Comparison of ENCODE assay signal across 15 cellular contexts in the genomic region with DNA sequence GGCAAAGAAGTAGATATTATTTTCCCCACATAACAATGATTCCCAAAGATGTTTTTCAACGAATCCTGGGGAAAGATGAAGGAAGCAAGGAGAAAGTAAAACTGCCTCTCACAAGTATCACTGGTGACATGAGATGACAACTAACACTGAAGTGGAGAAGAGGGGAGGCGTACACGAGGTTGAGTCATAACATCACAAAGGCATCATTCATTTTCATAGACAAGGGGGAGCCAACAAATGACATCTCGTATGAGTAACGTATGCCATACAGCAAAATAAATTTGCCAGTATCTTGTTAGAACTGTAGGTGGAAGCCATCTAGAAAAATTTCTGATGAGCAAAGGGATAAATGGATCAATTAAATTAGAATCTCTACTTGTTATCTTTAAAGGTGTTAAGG. TPM values are rescaled to one million over a fixed set of nuclear protein-coding genes. Genes with fewer than 3 reads are reported as not detected.
DNase-seq lines count a peak whose midpoint lies in the region; ATAC-seq, FAIRE-seq and TF ChIP-seq lines count a peak whose summit lies in the region.
"Had no signal": no experiment of that assay in that cellular context is flagged by ENCODE, and none has a peak within 500 bp of the region (broad histone marks: within the 10 kb centered on the region; RNA-seq: fewer than 3 reads in every experiment).

No MANE protein-coding gene starts in this region.

- H3K4me1 Mint-ChIP-seq in activated naive CD8-positive, alpha-beta T cell treated with anti-CD3 and anti-CD28 coated beads, Interleukin-2, amount 50 U/mL, for 24 hours = peaks cover 9% of the 10 kb centered on the region

- BruUV-seq in HepG2 (replicated peaks; lab: Mats Ljungman, UMichigan) = no TSS peak

- intact Hi-C loops in HepG2 (cut with micrococcal nuclease; ENCODE audit: unreplicated experiment) (no loop called here), right lobe of liver (cut with DNase I) (no loop called here)

- H3K9ac ChIP-seq in HepG2 (ENCODE audit: insufficient read depth, low read depth, low read length) = no peak overlapping the region
- H3K9ac ChIP-seq: BLaER1 had no signal

- no peak overlapping the region for H3K4me2 ChIP-seq in HepG2 (ENCODE audit: low read depth, low read length)
- H3K4me2 ChIP-seq: BLaER1 had no signal

- H3K4me3 Mint-ChIP-seq in activated naive CD8-positive, alpha-beta T cell treated with anti-CD3 and anti-CD28 coated beads, Interleukin-2, amount 50 U/mL, for 24 hours = no peak overlapping the region
- H3K4me3 Mint-ChIP-seq: nephron progenitor cell had no signal

- TF ChIP-seq CTCF in HepG2 (CRISPR knock-in tag; IDR thresholded peaks at IDR 0.05) = no peak
- no peak for TF ChIP-seq CTCF in right lobe of liver (IDR thresholded peaks at IDR 0.05)

- no peak for FAIRE-seq in HepG2 (lab: Jason Lieb, UNC)
- FAIRE-seq: islet of Langerhans had no signal

- TF ChIP-seq RAD21 in HepG2 (CRISPR knock-in tag; IDR thresholded peaks at IDR 0.05) = no peak

- no peaks in the 10 kb centered on the region for H4K20me1 ChIP-seq in HepG2 (ENCODE audit: insufficient read depth, low read length)
- H4K20me1 ChIP-seq: BLaER1 had no signal

- no peak overlapping the region for H3K27ac ChIP-seq in HepG2 (ENCODE audit: extremely low read length, insufficient read depth, low read length)
- H3K27ac ChIP-seq in right lobe of liver = no peak overlapping the region
- H3K27ac ChIP-seq: ascending aorta, BLaER1 had no signal

- H3K36me3 Mint-ChIP-seq in activated naive CD8-positive, alpha-beta T cell treated with anti-CD3 and anti-CD28 coated beads, Interleukin-2, amount 50 U/mL, for 24 hours (ENCODE audit: low read depth) = peaks cover 3% of the 10 kb centered on the region

- in situ Hi-C loops in HepG2 (cut with HindIII; ENCODE audit: extremely low pct_ligation_motif_present, low pct_unique_long_range_greater_than_20kb) = no loop called here

- TF ChIP-seq POLR2A in HepG2 (IDR thresholded peaks at IDR 0.05; ENCODE audit: insufficient read depth in 1 of 2, low read depth in 2 of 2, low read length in 2 of 2) (no peak), right lobe of liver (IDR thresholded peaks at IDR 0.05) (no peak)

- no peaks in the 10 kb centered on the region for H3K27me3 Mint-ChIP-seq in activated naive CD8-positive, alpha-beta T cell treated with anti-CD3 and anti-CD28 coated beads, Interleukin-2, amount 50 U/mL, for 24 hours

- no peak overlapping the region for H3K27ac Mint-ChIP-seq in activated naive CD8-positive, alpha-beta T cell treated with anti-CD3 and anti-CD28 coated beads, Interleukin-2, amount 50 U/mL, for 24 hours
- H3K27ac Mint-ChIP-seq: nephron progenitor cell had no signal

- H3K4me1 ChIP-seq in HepG2 (ENCODE audit: insufficient read depth, low read length) = peaks cover 21% of the 10 kb centered on the region
- peaks cover 0 to 13% (median 3%) of the 10 kb centered on the region in 4 donors for H3K4me1 ChIP-seq in right lobe of liver
- H3K4me1 ChIP-seq: ascending aorta, BLaER1 had no signal

- H3K9me3 ChIP-seq in HepG2 (ENCODE audit: low read length) (no peaks in the 10 kb centered on the region), right lobe of liver (no peaks in the 10 kb centered on the region)
- H3K9me3 ChIP-seq: ascending aorta, BLaER1 had no signal

- CTCF ChIA-PET in HepG2 (lab: Yijun Ruan, JAX; ENCODE audit: low intra/inter-chr PET ratio, low total read pairs) = no interaction called here

- H2AFZ ChIP-seq in HepG2 (ENCODE audit: low read length) = no peak overlapping the region

- H3K4me3 ChIP-seq in HepG2 (replicated peaks in 1 of 3; ENCODE audit: insufficient read depth in 1 of 3, low read depth in 2 of 3, low read length in 3 of 3) (no peak overlapping the region), right lobe of liver (no peak overlapping the region)
- H3K4me3 ChIP-seq: ascending aorta, BLaER1 had no signal

- H3K27me3 ChIP-seq in HepG2 (ENCODE audit: control insufficient read depth in 1 of 2, insufficient read depth in 2 of 2, low read length in 2 of 2) (no peaks in the 10 kb centered on the region), right lobe of liver (no peaks in the 10 kb centered on the region)
- H3K27me3 ChIP-seq: ascending aorta, BLaER1 had no signal

- WGBS in HepG2 (ENCODE audit: low lambda C conversion rate) = 86% methylated on average over 5 of the region's 5 CpGs
- WGBS in right lobe of liver (ENCODE audit: insufficient coverage, low coverage, low lambda C conversion rate, missing lambda C conversion rate) = 83% methylated on average over 5 of the region's 5 CpGs

- H3K36me3 ChIP-seq in HepG2 (replicated peaks in 1 of 2; ENCODE audit: control insufficient read depth in 1 of 2, insufficient read depth in 2 of 2, low read length in 2 of 2) (0 out of 5 replicates have a peak, but pooled peaks cover 0 to 4% of the 10 kb centered on the region in 2 experiments), right lobe of liver (no peaks in the 10 kb centered on the region)
- H3K36me3 ChIP-seq: ascending aorta, BLaER1 had no signal

- TF ChIP-seq EP300 in HepG2 (IDR thresholded peaks at IDR 0.05; ENCODE audit: low read depth in 2 of 2, low read length in 2 of 2) (no peak), HepG2 (CRISPR knock-in tag; IDR thresholded peaks at IDR 0.05; ENCODE audit: borderline replicate concordance) (no peak)

- H3K9me3 Mint-ChIP-seq in activated naive CD8-positive, alpha-beta T cell treated with anti-CD3 and anti-CD28 coated beads, Interleukin-2, amount 50 U/mL, for 24 hours = no peaks in the 10 kb centered on the region
- H3K9me3 Mint-ChIP-seq: nephron progenitor cell had no signal

- DNase-seq in HepG2 (ENCODE audit: low spot score) = no peak
- no peak for DNase-seq in right lobe of liver
- DNase-seq in activated naive CD8-positive, alpha-beta T cell treated with anti-CD3 and anti-CD28 coated beads, Interleukin-2, amount 50 U/mL, for 24 hours = no peak
- no peak for DNase-seq in stimulated activated naive CD8-positive, alpha-beta T cell treated with anti-CD3 and anti-CD28 coated beads, Interleukin-15, Interleukin-2, amounts not matched to agents 100 U/mL and 50 U/mL, for 24 hours
- no peak for DNase-seq in GOT3 (lab: John Stamatoyannopoulos, UW)
- DNase-seq in ecto neural progenitor cell (ENCODE audit: low spot score) = no peak
- no peak for DNase-seq in COR-L47 (lab: John Stamatoyannopoulos, UW)
- DNase-seq: activated CD4-positive, alpha-beta T cell treated with anti-CD3 and anti-CD28 coated beads, Interleukin-2, amount 50 U/mL, for 48 hours; erythroblast; NCI-H524; nephron progenitor cell had no signal

- POLR2A ChIA-PET in HepG2 (lab: Yijun Ruan, JAX) = no interaction called here

- H3K79me2 ChIP-seq in HepG2 (ENCODE audit: insufficient read depth, low read length) = no peaks in the 10 kb centered on the region

- ATAC-seq in HepG2 (no peak), right lobe of liver (no peak), HG03039 (IDR thresholded peaks at IDR 0.05; ENCODE audit: unreplicated experiment) (peak; percentile 54)
- ATAC-seq in activated naive CD8-positive, alpha-beta T cell treated with anti-CD3 and anti-CD28 coated beads, Interleukin-2, amount 50 U/mL, for 24 hours = peak; percentile 85
- ATAC-seq in stimulated activated naive CD8-positive, alpha-beta T cell treated with anti-CD3 and anti-CD28 coated beads, Interleukin-15, Interleukin-2, amounts not matched to agents 100 U/mL and 50 U/mL, for 24 hours = peak; percentile 84

TF ChIP-seq in HepG2, 621 proteins besides CTCF, POLR2A, EP300 and RAD21:
- no peak for TF ChIP-seq ZNF556 (CRISPR knock-in tag; IDR thresholded peaks at IDR 0.05; ENCODE audit: borderline replicate concordance)
- TF ChIP-seq, protein P1, sequence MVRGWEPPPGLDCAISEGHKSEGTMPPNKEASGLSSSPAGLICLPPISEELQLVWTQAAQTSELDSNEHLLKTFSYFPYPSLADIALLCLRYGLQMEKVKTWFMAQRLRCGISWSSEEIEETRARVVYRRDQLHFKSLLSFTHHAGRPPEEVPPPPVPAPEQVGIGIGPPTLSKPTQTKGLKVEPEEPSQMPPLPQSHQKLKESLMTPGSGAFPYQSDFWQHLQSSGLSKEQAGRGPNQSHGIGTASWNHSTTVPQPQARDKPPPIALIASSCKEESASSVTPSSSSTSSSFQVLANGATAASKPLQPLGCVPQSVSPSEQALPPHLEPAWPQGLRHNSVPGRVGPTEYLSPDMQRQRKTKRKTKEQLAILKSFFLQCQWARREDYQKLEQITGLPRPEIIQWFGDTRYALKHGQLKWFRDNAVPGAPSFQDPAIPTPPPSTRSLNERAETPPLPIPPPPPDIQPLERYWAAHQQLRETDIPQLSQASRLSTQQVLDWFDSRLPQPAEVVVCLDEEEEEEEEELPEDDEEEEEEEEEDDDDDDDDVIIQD (CRISPR knock-in tag; IDR thresholded peaks at IDR 0.05; ENCODE audit: low read depth) = peak; percentile 35; the same call in 1 of the 2 replicates

RNA-seq across cellular contexts. Expression of a gene that starts 56.6 kb away (rescaled TPM):
- total RNA-seq in HepG2 (2016; rRNA removed; fragmentation: Illumina TruSeq; extraction: Trizol) = 89.8 and 135 TPM in 2 replicates
- 15.3 and 17.7 TPM in 2 replicates for total RNA-seq in HepG2 (2016; cell fraction: cytosol; rRNA removed; fragmentation: Illumina TruSeq; extraction: Trizol; ENCODE audit: low read depth)
- total RNA-seq in HepG2 (2016; cell fraction: insoluble cytoplasmic fraction; rRNA removed; fragmentation: Illumina TruSeq; extraction: Trizol) = 83.4 and 139 TPM in 2 replicates
- 47.8 and 51.7 TPM in 2 replicates for total RNA-seq in HepG2 (2016; cell fraction: membrane; rRNA removed; fragmentation: Illumina TruSeq; extraction: Trizol)
- total RNA-seq in HepG2 (2016; cell fraction: nucleus; rRNA removed; fragmentation: Illumina TruSeq; extraction: Trizol) = 170 and 186 TPM in 2 replicates
- 134 TPM in 2 replicates for polyA plus RNA-seq in HepG2 (2011; rRNA removed)
- 63.8 and 107 TPM in 2 replicates for polyA plus RNA-seq in HepG2 (2011; cell fraction: cytosol; rRNA removed)
- 45.7 and 54.4 TPM in 2 replicates for polyA plus RNA-seq in HepG2 (2011; cell fraction: nucleus; rRNA removed)
- 194 and 216 TPM in 2 replicates for polyA plus RNA-seq in HepG2 (2012)
- polyA plus RNA-seq in HepG2 (2016; cell fraction: cytosol; fragmentation: Illumina TruSeq; extraction: Trizol; ENCODE audit: low read depth) = 12.7 and 13.7 TPM in 2 replicates
- 116 and 118 TPM in 2 replicates for polyA plus RNA-seq in HepG2 (2016; cell fraction: insoluble cytoplasmic fraction; fragmentation: Illumina TruSeq; extraction: Trizol; ENCODE audit: low read depth)
- 31.8 and 33.5 TPM in 2 replicates for polyA plus RNA-seq in HepG2 (2016; cell fraction: membrane; fragmentation: Illumina TruSeq; extraction: Trizol; ENCODE audit: low read depth)
- polyA plus RNA-seq in HepG2 (2016; cell fraction: nucleus; fragmentation: Illumina TruSeq; extraction: Trizol; ENCODE audit: insufficient read depth, low read depth) = 298 and 311 TPM in 2 replicates
- 26.2 and 55.9 TPM in 2 replicates for polyA minus RNA-seq in HepG2 (2011; rRNA and poly(A)+ RNA removed; ENCODE audit: low replicate concordance)
- polyA minus RNA-seq in HepG2 (2011; cell fraction: cytosol; rRNA and poly(A)+ RNA removed) = 118 and 143 TPM in 2 replicates
- 93.7 and 117 TPM in 2 replicates for polyA minus RNA-seq in HepG2 (2011; cell fraction: nucleus; rRNA and poly(A)+ RNA removed)
- 10 to 100 TPM; 69.6 to 99.5 (median 78.5) TPM for total RNA-seq in right lobe of liver

Comparison
In these comparisons a context has a peak if more than half of its experiments do, and no peak if none do; other contexts are left out.
1. ATAC-seq: peak in HG03039 (single experiment), activated naive CD8-positive, alpha-beta T cell treated with anti-CD3 and anti-CD28 coated beads, Interleukin-2, amount 50 U/mL, for 24 hours (single experiment) and stimulated activated naive CD8-positive, alpha-beta T cell treated with anti-CD3 and anti-CD28 coated beads, Interleukin-15, Interleukin-2, amounts not matched to agents 100 U/mL and 50 U/mL, for 24 hours (single experiment); none in HepG2 (single experiment) and right lobe of liver (0 of 4).